In genomic region chr13:77519808-77520207, GRCh38 we compare ENCODE assay signal across 18 cellular contexts. TPM values are rescaled to one million over a fixed set of nuclear protein-coding genes. Genes with fewer than 3 reads are reported as not detected.
"Had no signal": no experiment of that assay in that cellular context is flagged by ENCODE, and none has a peak within 500 bp of the region (broad histone marks: within the 10 kb centered on the region; RNA-seq: fewer than 3 reads in every experiment).

No MANE protein-coding gene starts in this region.

- H3K9me3 Mint-ChIP-seq: activated CD4-positive, alpha-beta memory T cell treated with anti-CD3 and anti-CD28 coated beads for 36 hours; activated T-cell treated with anti-CD3 and anti-CD28 coated beads, Interleukin-2, amount 50 U/mL, for 4 hours; naive thymus-derived CD4-positive, alpha-beta T cell; stimulated activated effector memory CD8-positive, alpha-beta T cell treated with anti-CD3 and anti-CD28 coated beads, Interleukin-12 subunit alpha, Interleukin-12 subunit beta, amount 100 ng/mL, for 72 hours had no signal

- H3K4me3 ChIP-seq: lower lobe of right lung, smooth muscle cell, tibial artery, vagina had no signal

- H3K4me2 ChIP-seq: smooth muscle cell had no signal

- H3K27me3 ChIP-seq: neutrophil, tibial artery, vagina had no signal

- H3K9me3 ChIP-seq: lower lobe of right lung, neutrophil, tibial artery, vagina had no signal

- H3K36me3 ChIP-seq: lower lobe of right lung, neutrophil, tibial artery, vagina had no signal

- H3K27ac Mint-ChIP-seq: activated CD4-positive, alpha-beta memory T cell treated with anti-CD3 and anti-CD28 coated beads for 36 hours; activated naive CD8-positive, alpha-beta T cell; naive thymus-derived CD4-positive, alpha-beta T cell; stimulated activated effector memory CD8-positive, alpha-beta T cell treated with anti-CD3 and anti-CD28 coated beads, Interleukin-12 subunit alpha, Interleukin-12 subunit beta, amount 100 ng/mL, for 72 hours had no signal

- DNase-seq: activated CD4-positive, alpha-beta memory T cell treated with anti-CD3 and anti-CD28 coated beads for 36 hours; activated CD4-positive, alpha-beta T cell treated with anti-CD3 and anti-CD28 coated beads for 1 hour; activated gamma-delta T cell; activated T-cell treated with anti-CD3 and anti-CD28 coated beads, Interleukin-2, amount 50 U/mL, for 4 hours; hypothalamus; left cardiac atrium; lower lobe of right lung; naive thymus-derived CD4-positive, alpha-beta T cell; right cardiac atrium; tibial artery had no signal

- ATAC-seq: activated T-cell treated with anti-CD3 and anti-CD28 coated beads, Interleukin-2, amount 50 U/mL, for 4 hours; left cardiac atrium; lower lobe of right lung; naive thymus-derived CD4-positive, alpha-beta T cell; right cardiac atrium; stimulated activated effector memory CD8-positive, alpha-beta T cell treated with anti-CD3 and anti-CD28 coated beads, Interleukin-12 subunit alpha, Interleukin-12 subunit beta, amount 100 ng/mL, for 72 hours had no signal

- H3K27ac ChIP-seq: neutrophil, tibial artery, vagina had no signal

- H3K36me3 Mint-ChIP-seq: activated CD4-positive, alpha-beta memory T cell treated with anti-CD3 and anti-CD28 coated beads for 36 hours; activated naive CD8-positive, alpha-beta T cell; naive thymus-derived CD4-positive, alpha-beta T cell; stimulated activated effector memory CD8-positive, alpha-beta T cell treated with anti-CD3 and anti-CD28 coated beads, Interleukin-12 subunit alpha, Interleukin-12 subunit beta, amount 100 ng/mL, for 72 hours had no signal

- H3K4me3 Mint-ChIP-seq: activated CD4-positive, alpha-beta memory T cell treated with anti-CD3 and anti-CD28 coated beads for 36 hours; activated naive CD8-positive, alpha-beta T cell; activated T-cell treated with anti-CD3 and anti-CD28 coated beads, Interleukin-2, amount 50 U/mL, for 4 hours; naive thymus-derived CD4-positive, alpha-beta T cell; stimulated activated effector memory CD8-positive, alpha-beta T cell treated with anti-CD3 and anti-CD28 coated beads, Interleukin-12 subunit alpha, Interleukin-12 subunit beta, amount 100 ng/mL, for 72 hours had no signal

- H3K4me1 ChIP-seq: lower lobe of right lung, tibial artery, vagina had no signal

- FAIRE-seq: endometrium had no signal

- H3K27me3 Mint-ChIP-seq: activated naive CD8-positive, alpha-beta T cell had no signal

RNA-seq across cellular contexts. Expression of gene SCEL, which starts 15.7 kb away (rescaled TPM):
- total RNA-seq: activated CD4-positive, alpha-beta memory T cell treated with anti-CD3 and anti-CD28 coated beads for 36 hours; activated T-cell treated with anti-CD3 and anti-CD28 coated beads, Interleukin-2, amount 50 U/mL, for 4 hours; chondrocyte; mononuclear cell; naive thymus-derived CD4-positive, alpha-beta T cell; right cardiac atrium had no signal
- polyA plus RNA-seq: naive thymus-derived CD4-positive, alpha-beta T cell had no signal
